10 cellular contexts compared by ENCODE assay signal in the genomic region with DNA sequence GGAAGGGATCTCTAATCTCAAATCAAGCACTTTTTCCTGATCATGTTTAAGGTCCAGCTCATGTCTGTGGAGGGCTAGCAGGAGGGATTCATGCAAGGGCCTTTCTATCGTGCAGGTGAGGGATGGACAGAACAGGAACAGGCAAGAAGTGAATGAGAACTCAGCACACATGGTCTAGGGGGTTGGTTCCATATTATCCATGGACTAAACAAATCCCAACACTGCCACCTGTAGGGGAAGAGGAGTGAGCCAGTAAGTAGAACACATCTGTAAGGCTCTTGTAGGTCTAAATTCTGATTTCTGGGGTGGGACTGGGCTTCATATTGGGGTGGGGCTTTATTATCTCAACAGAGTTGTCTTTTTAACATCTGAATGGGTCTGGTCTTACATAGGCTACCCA.
A peak's percentile ranks its signal among the peaks of the same experiment; 100 is the strongest.
DNase-seq lines count a peak whose midpoint lies in the region; ATAC-seq, FAIRE-seq and TF ChIP-seq lines count a peak whose summit lies in the region.
"Had no signal": no experiment of that assay in that cellular context is flagged by ENCODE, and none has a peak within 500 bp of the region (broad histone marks: within the 10 kb centered on the region; RNA-seq: fewer than 3 reads in every experiment).

No MANE protein-coding gene starts in this region.

- no peak overlapping the region for H2AFZ ChIP-seq in endothelial cell of umbilical vein (ENCODE audit: low read depth, low read length)

- TF ChIP-seq EP300 in gastroesophageal sphincter (IDR thresholded peaks at IDR 0.05) = no peak

- H3K4me2 ChIP-seq in endothelial cell of umbilical vein (ENCODE audit: insufficient read depth, low read length) = no peak overlapping the region

- no TSS peak for BruUV-seq in endothelial cell of umbilical vein (replicated peaks; lab: Mats Ljungman, UMichigan)

- H3K27me3 ChIP-seq in cardiac muscle cell (no peaks in the 10 kb centered on the region), endothelial cell of umbilical vein (ENCODE audit: control insufficient read depth in 2 of 2, insufficient read depth in 2 of 2, low read length in 2 of 2) (no peaks in the 10 kb centered on the region), vagina (no peaks in the 10 kb centered on the region), gastroesophageal sphincter (no peaks in the 10 kb centered on the region)

- H3K4me1 ChIP-seq in cardiac muscle cell (ENCODE audit: low read depth) (no peaks in the 10 kb centered on the region), endothelial cell of umbilical vein (ENCODE audit: control insufficient read depth, extremely low read depth, insufficient read depth, low read length) (peaks cover 5% of the 10 kb centered on the region), vagina (no peaks in the 10 kb centered on the region), gastroesophageal sphincter (no peaks in the 10 kb centered on the region)

- POLR2A ChIA-PET in endothelial cell of umbilical vein (lab: Charles Lee) = no interaction called here

- 70 to 100% methylated on average over 1 of the region's 1 CpG for WGBS in gastroesophageal sphincter (ENCODE audit: low coverage in 1 of 2), 2 donors

- H3K9me3 ChIP-seq in cardiac muscle cell (ENCODE audit: low read depth) (no peaks in the 10 kb centered on the region), endothelial cell of umbilical vein (replicated peaks; ENCODE audit: control insufficient read depth, insufficient read depth, low read length) (no peaks in the 10 kb centered on the region), vagina (no peaks in the 10 kb centered on the region), gastroesophageal sphincter (no peaks in the 10 kb centered on the region)

- H3K27ac ChIP-seq in cardiac muscle cell (no peak overlapping the region), endothelial cell of umbilical vein (ENCODE audit: insufficient read depth, low read depth, low read length) (no peak overlapping the region), vagina (no peak overlapping the region), gastroesophageal sphincter (no peak overlapping the region)
- H3K27ac ChIP-seq: SK-N-MC had no signal

- dilution Hi-C loops in endothelial cell of umbilical vein (cut with MboI; ENCODE audit: extremely low pct_ligation_motif_present, low sequenced_read_pairs) = no loop called here

- TF ChIP-seq POLR2A in endothelial cell of umbilical vein (IDR thresholded peaks at IDR 0.05; ENCODE audit: low read depth, low read length) (no peak), vagina (IDR thresholded peaks at IDR 0.05) (no peak), gastroesophageal sphincter (IDR thresholded peaks at IDR 0.05) (no peak)

- ATAC-seq in left cardiac atrium (no peak), gastroesophageal sphincter (no peak)

- intact Hi-C loops in left cardiac atrium (cut with DNase I) (no loop called here), endothelial cell of umbilical vein (cut with micrococcal nuclease) (no loop called here), vagina (cut with DNase I) (no loop called here)

- CTCF ChIA-PET in endothelial cell of umbilical vein (lab: Charles Lee) = interaction anchor here (0.6 to 3.0 kb wide), 11 partner anchors 9 to 249 kb away, joined by 3 to 19 read pairs (median 4); no protein-coding TSS in a partner anchor

- TF ChIP-seq CTCF in cardiac muscle cell (IDR thresholded peaks at IDR 0.05; ENCODE audit: low read depth, low read length) (peak; percentile 24), endothelial cell of umbilical vein (IDR thresholded peaks at IDR 0.05; ENCODE audit: extremely low read depth in 1 of 2, insufficient read depth in 1 of 2, low read depth in 1 of 2, low read length in 2 of 2) (peak in 1 of 2 donors; percentile 57), vagina (IDR thresholded peaks at IDR 0.05) (no peak), GM10266 (IDR thresholded peaks at IDR 0.05; ENCODE audit: control insufficient read depth, insufficient read depth, low read depth, missing control alignments) (no peak), gastroesophageal sphincter (IDR thresholded peaks at IDR 0.05) (no peak)

- no peak overlapping the region for H3K4me3 ChIP-seq in cardiac muscle cell
- H3K4me3 ChIP-seq in endothelial cell of umbilical vein (replicated peaks in 1 of 3; ENCODE audit: insufficient read depth in 1 of 3, low read depth in 1 of 3, low read length in 3 of 3) = no peak overlapping the region
- no peak overlapping the region for H3K4me3 ChIP-seq in vagina
- no peak overlapping the region for H3K4me3 ChIP-seq in gastroesophageal sphincter
- H3K4me3 ChIP-seq: SK-N-MC had no signal

- FAIRE-seq in endothelial cell of umbilical vein (lab: Jason Lieb, UNC) (peak; percentile 69), urothelium cell line (lab: Jason Lieb, UNC) (peak; percentile 50)

- peak; percentile 13 for DNase-seq in cardiac muscle cell (ENCODE audit: low read depth in 1 of 2, low spot score in 1 of 2)
- no peak for DNase-seq in left cardiac atrium
- DNase-seq in NCI-H226 = peak; percentile 26
- DNase-seq in endothelial cell of umbilical vein (ENCODE audit: low read depth, low spot score) = peak; percentile 39
- peak; percentile 11 for DNase-seq in urothelium cell line (ENCODE audit: low spot score)
- DNase-seq in vagina (ENCODE audit: extremely low spot score in 2 of 2) = no peak
- no peak for DNase-seq in GM10266 (ENCODE audit: extremely low spot score)
- DNase-seq: DMS153 had no signal

- no peak overlapping the region for H3K9ac ChIP-seq in endothelial cell of umbilical vein (replicated peaks; ENCODE audit: extremely low read depth, insufficient read depth, low read length)

- H3K9me1 ChIP-seq in endothelial cell of umbilical vein (replicated peaks; ENCODE audit: control insufficient read depth, extremely low read depth, insufficient read depth, low read length) = no peaks in the 10 kb centered on the region

- H4K20me1 ChIP-seq in endothelial cell of umbilical vein (replicated peaks; ENCODE audit: control insufficient read depth, extremely low read depth, insufficient read depth, low read length) = no peaks in the 10 kb centered on the region

- no peaks in the 10 kb centered on the region for H3K36me3 ChIP-seq in cardiac muscle cell
- H3K36me3 ChIP-seq in endothelial cell of umbilical vein (ENCODE audit: control insufficient read depth in 2 of 2, extremely low read depth in 1 of 2, insufficient read depth in 2 of 2, low read length in 2 of 2) = no peaks in the 10 kb centered on the region
- H3K36me3 ChIP-seq in vagina = no peaks in the 10 kb centered on the region
- H3K36me3 ChIP-seq in gastroesophageal sphincter = no peaks in the 10 kb centered on the region

- H3K79me2 ChIP-seq in endothelial cell of umbilical vein (ENCODE audit: control insufficient read depth, insufficient read depth, low read length) = no peaks in the 10 kb centered on the region

TF ChIP-seq in endothelial cell of umbilical vein, 7 proteins besides CTCF, POLR2A, EP300 and RAD21:
- TF ChIP-seq, protein P1, sequence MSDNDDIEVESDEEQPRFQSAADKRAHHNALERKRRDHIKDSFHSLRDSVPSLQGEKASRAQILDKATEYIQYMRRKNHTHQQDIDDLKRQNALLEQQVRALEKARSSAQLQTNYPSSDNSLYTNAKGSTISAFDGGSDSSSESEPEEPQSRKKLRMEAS (IDR thresholded peaks at IDR 0.05; ENCODE audit: insufficient read depth, insufficient read length) = no peak
- TF ChIP-seq JUN (IDR thresholded peaks at IDR 0.05; ENCODE audit: borderline replicate concordance, insufficient read depth, insufficient read length, low read depth) = no peak
- TF ChIP-seq FOS (IDR thresholded peaks at IDR 0.05; ENCODE audit: borderline replicate concordance, insufficient read depth, low read length) = no peak
- no peak for TF ChIP-seq MYC (IDR thresholded peaks at IDR 0.05; ENCODE audit: low read depth, low read length)
- no peak for TF ChIP-seq GATA2 (IDR thresholded peaks at IDR 0.05; ENCODE audit: insufficient read depth, insufficient read length, low read depth, low read length)
- TF ChIP-seq POLR2AphosphoS5 (IDR thresholded peaks at IDR 0.05; ENCODE audit: insufficient read depth, low read depth, low read length) = no peak
- TF ChIP-seq EZH2 (IDR thresholded peaks at IDR 0.05; ENCODE audit: borderline replicate concordance, low read depth, low read length, severe bottlenecking) = no peak
TF ChIP-seq in endothelial cell of umbilical vein: peak in this region for 0.

Comparison
In these comparisons a context has a peak if more than half of its experiments do, and no peak if none do; other contexts are left out.
1. DNase-seq: peak in cardiac muscle cell (2 of 2), NCI-H226 (single experiment), endothelial cell of umbilical vein (single experiment) and urothelium cell line (single experiment); none in left cardiac atrium (single experiment), vagina (0 of 2) and GM10266 (single experiment).